Comparison of ENCODE assay signal across 8 cellular contexts in genomic region chr12:70576341-70577282, GRCh38.
DNase-seq lines count a peak whose midpoint lies in the region; ATAC-seq and TF ChIP-seq lines count a peak whose summit lies in the region.

No MANE protein-coding gene starts in this region.

- no peak overlapping the region for H3K9ac ChIP-seq in parathyroid adenoma

- no peak overlapping the region for H2AFZ ChIP-seq in parathyroid adenoma

- no peaks in the 10 kb centered on the region for H3K9me3 ChIP-seq in parathyroid adenoma (ENCODE audit: control insufficient read depth, low read length)

- H3K27me3 ChIP-seq in H7 (ENCODE audit: control insufficient read depth, insufficient read depth, low read length) = no peaks in the 10 kb centered on the region
- no peaks in the 10 kb centered on the region for H3K27me3 ChIP-seq in parathyroid adenoma (ENCODE audit: control insufficient read depth, insufficient read depth, low read length)

- H3K36me3 ChIP-seq in H7 (replicated peaks; ENCODE audit: control insufficient read depth, insufficient read depth, low read length) = no peaks in the 10 kb centered on the region
- H3K36me3 ChIP-seq in parathyroid adenoma (ENCODE audit: control insufficient read depth, insufficient read depth, low read length) = no peaks in the 10 kb centered on the region

- H3K4me2 ChIP-seq in parathyroid adenoma (ENCODE audit: low read length) = peak overlapping the region; percentile 2

- ATAC-seq in GM19455 (IDR thresholded peaks at IDR 0.05; ENCODE audit: unreplicated experiment) = no peak

- H3K4me3 ChIP-seq in H7 (ENCODE audit: insufficient read depth, low read depth, low read length) (no peak overlapping the region), parathyroid adenoma (ENCODE audit: low read depth, low read length) (no peak overlapping the region)

- no peaks in the 10 kb centered on the region for H3K79me2 ChIP-seq in parathyroid adenoma

- DNase-seq in ELF-1 (ENCODE audit: low read depth, low spot score) = peak; percentile 49
- peak; percentile 50 for DNase-seq in H7
- peak; percentile 17 for DNase-seq in NCI-H1436 treated with DMSO at 0.1 percent for 48 hours (lab: John Stamatoyannopoulos, UW)
- peak; percentile 74 for DNase-seq in SW480 (ENCODE audit: low spot score)
- peak; percentile 68 for DNase-seq in fibroblast of the conjunctiva (ENCODE audit: low read depth)
- no peak for DNase-seq in activated CD4-positive, CD25-positive, alpha-beta regulatory T cell (lab: John Stamatoyannopoulos, UW)

- H3K4me1 ChIP-seq in parathyroid adenoma = no peaks in the 10 kb centered on the region

- TF ChIP-seq CTCF in parathyroid adenoma (IDR thresholded peaks at IDR 0.05) = peak; percentile 82

- no peak overlapping the region for H3K27ac ChIP-seq in parathyroid adenoma

Comparison
In these comparisons a context has a peak if more than half of its experiments do, and no peak if none do; other contexts are left out.
1. DNase-seq: peak in ELF-1 (single experiment), H7 (single experiment), NCI-H1436 treated with DMSO at 0.1 percent for 48 hours (single experiment), SW480 (single experiment) and fibroblast of the conjunctiva (single experiment); none in activated CD4-positive, CD25-positive, alpha-beta regulatory T cell (0 of 4).